2 cellular contexts compared by ENCODE assay signal in the genomic region with DNA sequence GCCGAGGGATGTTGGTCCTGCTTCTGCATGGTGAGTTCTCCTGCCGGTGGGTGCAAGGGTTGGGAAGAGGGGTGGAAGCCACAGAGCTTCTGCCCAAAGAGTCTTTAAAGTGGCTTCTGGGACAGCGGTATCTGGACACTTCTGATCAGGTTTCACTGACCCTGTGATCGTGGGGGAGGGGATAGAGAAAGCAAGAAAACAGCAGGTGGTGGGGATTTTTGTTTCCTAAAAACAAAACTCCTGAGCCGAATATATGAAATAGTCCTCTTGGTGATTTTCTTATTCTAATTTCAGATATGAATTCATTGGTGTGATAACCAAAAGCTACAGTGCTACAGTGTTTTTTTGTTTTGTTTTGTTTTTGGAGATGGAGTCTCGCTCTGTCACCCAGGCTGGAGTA.
TF ChIP-seq lines count a peak whose summit lies in the region.

No MANE protein-coding gene starts in this region.

TF ChIP-seq in IMR-90, 13 proteins besides CTCF, POLR2A, EP300 and RAD21:
- TF ChIP-seq MXI1 (IDR thresholded peaks at IDR 0.05; ENCODE audit: borderline replicate concordance, low read depth, low read length) (no peak), CHD1 (IDR thresholded peaks at IDR 0.05; ENCODE audit: low read depth, low read length) (no peak), SMC3 (IDR thresholded peaks at IDR 0.05; ENCODE audit: low read depth, low read length) (no peak), MAFK (IDR thresholded peaks at IDR 0.05; ENCODE audit: low read depth, low read length) (no peak), FOS (IDR thresholded peaks at IDR 0.05; ENCODE audit: low read depth, low read length) (no peak), RFX5 (IDR thresholded peaks at IDR 0.05; ENCODE audit: low read depth, low read length) (no peak), BHLHE40 (IDR thresholded peaks at IDR 0.05; ENCODE audit: low read depth, low read length) (no peak), MAZ (IDR thresholded peaks at IDR 0.05; ENCODE audit: borderline replicate concordance, low read depth, low read length) (no peak), RCOR1 (IDR thresholded peaks at IDR 0.05; ENCODE audit: insufficient replicate concordance, low read length) (no peak), CEBPB (IDR thresholded peaks at IDR 0.05; ENCODE audit: low read depth, low read length) (no peak), NFE2L2 (IDR thresholded peaks at IDR 0.05; ENCODE audit: low read depth, low read length) (no peak)
- TF ChIP-seq, protein P1, sequence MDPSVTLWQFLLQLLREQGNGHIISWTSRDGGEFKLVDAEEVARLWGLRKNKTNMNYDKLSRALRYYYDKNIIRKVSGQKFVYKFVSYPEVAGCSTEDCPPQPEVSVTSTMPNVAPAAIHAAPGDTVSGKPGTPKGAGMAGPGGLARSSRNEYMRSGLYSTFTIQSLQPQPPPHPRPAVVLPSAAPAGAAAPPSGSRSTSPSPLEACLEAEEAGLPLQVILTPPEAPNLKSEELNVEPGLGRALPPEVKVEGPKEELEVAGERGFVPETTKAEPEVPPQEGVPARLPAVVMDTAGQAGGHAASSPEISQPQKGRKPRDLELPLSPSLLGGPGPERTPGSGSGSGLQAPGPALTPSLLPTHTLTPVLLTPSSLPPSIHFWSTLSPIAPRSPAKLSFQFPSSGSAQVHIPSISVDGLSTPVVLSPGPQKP (IDR thresholded peaks at IDR 0.05; ENCODE audit: borderline replicate concordance, low read depth, low read length), result no peak
- TF ChIP-seq, protein P2, sequence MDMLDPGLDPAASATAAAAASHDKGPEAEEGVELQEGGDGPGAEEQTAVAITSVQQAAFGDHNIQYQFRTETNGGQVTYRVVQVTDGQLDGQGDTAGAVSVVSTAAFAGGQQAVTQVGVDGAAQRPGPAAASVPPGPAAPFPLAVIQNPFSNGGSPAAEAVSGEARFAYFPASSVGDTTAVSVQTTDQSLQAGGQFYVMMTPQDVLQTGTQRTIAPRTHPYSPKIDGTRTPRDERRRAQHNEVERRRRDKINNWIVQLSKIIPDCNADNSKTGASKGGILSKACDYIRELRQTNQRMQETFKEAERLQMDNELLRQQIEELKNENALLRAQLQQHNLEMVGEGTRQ (IDR thresholded peaks at IDR 0.05; ENCODE audit: low read depth, low read length), result no peak

TF ChIP-seq in H1, 55 proteins besides CTCF, POLR2A, EP300 and RAD21:
- TF ChIP-seq JUN (IDR thresholded peaks at IDR 0.05; ENCODE audit: low read depth, low read length) (no peak), CHD2 (IDR thresholded peaks at IDR 0.05; ENCODE audit: low read length) (no peak), NRF1 (IDR thresholded peaks at IDR 0.05; ENCODE audit: low read depth, low read length) (no peak), TEAD4 (IDR thresholded peaks at IDR 0.05; ENCODE audit: low read depth, low read length) (no peak), SIX5 (IDR thresholded peaks at IDR 0.05; ENCODE audit: low read depth, low read length) (no peak), SAP30 (IDR thresholded peaks at IDR 0.05; ENCODE audit: insufficient read depth, insufficient replicate concordance, low read length) (no peak), BRCA1 (IDR thresholded peaks at IDR 0.05; ENCODE audit: low read depth, low read length) (no peak), SP4 (IDR thresholded peaks at IDR 0.05; ENCODE audit: low read length) (no peak), RFX5 (IDR thresholded peaks at IDR 0.05; ENCODE audit: borderline replicate concordance, low read depth, low read length) (no peak), CHD1 (IDR thresholded peaks at IDR 0.05; ENCODE audit: low read depth, low read length) (no peak), CBX5 (IDR thresholded peaks at IDR 0.05; ENCODE audit: low read depth, low read length) (no peak), GTF2F1 (IDR thresholded peaks at IDR 0.05; ENCODE audit: borderline replicate concordance, low read depth, low read length) (no peak), ASH2L (IDR thresholded peaks at IDR 0.05; ENCODE audit: low read length) (no peak), EGR1 (IDR thresholded peaks at IDR 0.05; ENCODE audit: borderline replicate concordance, low read depth, low read length) (no peak), CREB1 (IDR thresholded peaks at IDR 0.05) (no peak), SUZ12 (IDR thresholded peaks at IDR 0.05; ENCODE audit: low read length) (no peak)
- TF ChIP-seq, protein P2 (IDR thresholded peaks at IDR 0.05; ENCODE audit: low read length), result no peak
- TF ChIP-seq, protein P3, sequence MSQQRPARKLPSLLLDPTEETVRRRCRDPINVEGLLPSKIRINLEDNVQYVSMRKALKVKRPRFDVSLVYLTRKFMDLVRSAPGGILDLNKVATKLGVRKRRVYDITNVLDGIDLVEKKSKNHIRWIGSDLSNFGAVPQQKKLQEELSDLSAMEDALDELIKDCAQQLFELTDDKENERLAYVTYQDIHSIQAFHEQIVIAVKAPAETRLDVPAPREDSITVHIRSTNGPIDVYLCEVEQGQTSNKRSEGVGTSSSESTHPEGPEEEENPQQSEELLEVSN (IDR thresholded peaks at IDR 0.05), result no peak
- TF ChIP-seq, protein P4, sequence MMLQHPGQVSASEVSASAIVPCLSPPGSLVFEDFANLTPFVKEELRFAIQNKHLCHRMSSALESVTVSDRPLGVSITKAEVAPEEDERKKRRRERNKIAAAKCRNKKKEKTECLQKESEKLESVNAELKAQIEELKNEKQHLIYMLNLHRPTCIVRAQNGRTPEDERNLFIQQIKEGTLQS (IDR thresholded peaks at IDR 0.05; ENCODE audit: insufficient read depth, low read depth, low read length), result no peak
TF ChIP-seq in H1: peak in this region for 0.
